ENCODE assay signal across 23 cellular contexts in genomic region chr7:1298051-1298937, GRCh38.
DNase-seq lines count a peak whose midpoint lies in the region; TF ChIP-seq lines count a peak whose summit lies in the region.
"Had no signal": no experiment of that assay in that cellular context is flagged by ENCODE, and none has a peak within 500 bp of the region (broad histone marks: within the 10 kb centered on the region; RNA-seq: fewer than 3 reads in every experiment).

No MANE protein-coding gene starts in this region.

- no peak overlapping the region for H3K27ac ChIP-seq in BLaER1
- no peak overlapping the region for H3K27ac ChIP-seq in SJCRH30
- H3K27ac ChIP-seq: PC-9, RWPE1, SJSA1 had no signal

- H3K9ac ChIP-seq in BLaER1: no peak overlapping the region

- H3K9me3 ChIP-seq in BLaER1 (no peaks in the 10 kb centered on the region), SJCRH30 (replicated peaks) (no peaks in the 10 kb centered on the region)
- H3K9me3 ChIP-seq: BE2C, SJSA1 had no signal

- H3K4me2 ChIP-seq in BLaER1: peak overlapping the region; percentile 86
- H3K4me2 ChIP-seq: PC-9 had no signal

- DNase-seq in SJCRH30: no peak
- no peak for DNase-seq in glutamatergic neuron
- peak; percentile 15 for DNase-seq in nephron progenitor cell
- DNase-seq in activated naive CD4-positive, alpha-beta T cell treated with anti-CD3 and anti-CD28 coated beads, Interleukin-2, amount 50 U/mL, for 16 hours: no peak
- DNase-seq in SKM-1 (lab: John Stamatoyannopoulos, UW; ENCODE audit: unreplicated experiment): no peak
- DNase-seq in activated naive CD4-positive, alpha-beta T cell treated with Interleukin-2 at 50 U/mL for 16 hours: no peak
- no peak for DNase-seq in osteocyte (ENCODE audit: extremely low spot score, unreplicated experiment)
- DNase-seq: BE2C, DMS79, HFFc6, KG1, MV-4-11, NCI-H1417, NCI-H187, NCI-H2107, NCI-H2227 treated with DMSO at 0.1 percent for 48 hours, NCI-H510A treated with DMSO at 0.1 percent for 48 hours, NCI-H82, PC-9 had no signal

- H3K27me3 Mint-ChIP-seq in glutamatergic neuron (ENCODE audit: unreplicated experiment) (peaks cover 6% of the 10 kb centered on the region), nephron progenitor cell (ENCODE audit: low read depth, poor library complexity) (peaks cover 4% of the 10 kb centered on the region), osteocyte (ENCODE audit: unreplicated experiment) (peaks cover 17% of the 10 kb centered on the region)

- no peak overlapping the region for H3K4me3 ChIP-seq in BLaER1
- peak overlapping the region; percentile 52 for H3K4me3 ChIP-seq in SJCRH30
- H3K4me3 ChIP-seq: PC-9, SJSA1 had no signal

- peaks cover 18% of the 10 kb centered on the region for H3K4me1 Mint-ChIP-seq in glutamatergic neuron (ENCODE audit: low read depth, unreplicated experiment)
- peaks cover 55% of the 10 kb centered on the region for H3K4me1 Mint-ChIP-seq in nephron progenitor cell
- H3K4me1 Mint-ChIP-seq in osteocyte (ENCODE audit: unreplicated experiment): no peaks in the 10 kb centered on the region

- peaks cover 4% of the 10 kb centered on the region for H3K9me3 Mint-ChIP-seq in glutamatergic neuron (ENCODE audit: unreplicated experiment)
- no peaks in the 10 kb centered on the region for H3K9me3 Mint-ChIP-seq in nephron progenitor cell
- H3K9me3 Mint-ChIP-seq in osteocyte (ENCODE audit: unreplicated experiment): no peaks in the 10 kb centered on the region
- H3K9me3 Mint-ChIP-seq: CD8-positive, alpha-beta memory T cell; HFFc6 had no signal

- no peak overlapping the region for H3K27ac Mint-ChIP-seq in glutamatergic neuron (ENCODE audit: unreplicated experiment)
- peak overlapping the region; percentile 39 for H3K27ac Mint-ChIP-seq in nephron progenitor cell
- no peak overlapping the region for H3K27ac Mint-ChIP-seq in osteocyte (ENCODE audit: unreplicated experiment)
- H3K27ac Mint-ChIP-seq: CD8-positive, alpha-beta memory T cell; HFFc6 had no signal

- TF ChIP-seq CTCF in glutamatergic neuron (IDR thresholded peaks at IDR 0.05; ENCODE audit: partially characterized antibody, unreplicated experiment) (no peak), nephron progenitor cell (IDR thresholded peaks at IDR 0.05) (no peak), osteocyte (IDR thresholded peaks at IDR 0.05) (no peak)

- H4K20me1 ChIP-seq in BLaER1: no peaks in the 10 kb centered on the region

- H3K36me3 Mint-ChIP-seq in glutamatergic neuron (ENCODE audit: unreplicated experiment) (no peaks in the 10 kb centered on the region), nephron progenitor cell (ENCODE audit: low read depth) (no peaks in the 10 kb centered on the region), osteocyte (ENCODE audit: unreplicated experiment) (no peaks in the 10 kb centered on the region)
- H3K36me3 Mint-ChIP-seq: CD8-positive, alpha-beta memory T cell had no signal

- H3K36me3 ChIP-seq in BLaER1: no peaks in the 10 kb centered on the region
- no peaks in the 10 kb centered on the region for H3K36me3 ChIP-seq in SJCRH30
- H3K36me3 ChIP-seq: BE2C, SJSA1 had no signal

- H3K27me3 ChIP-seq in BLaER1 (peaks cover 29% of the 10 kb centered on the region), SJCRH30 (no peaks in the 10 kb centered on the region)

- H3K4me1 ChIP-seq in BLaER1 (peaks cover 77% of the 10 kb centered on the region), SJCRH30 (peaks cover 10% of the 10 kb centered on the region; the same call in 1 of the 2 replicates)
- H3K4me1 ChIP-seq: BE2C, SJSA1 had no signal

- peak overlapping the region; percentile 23 for H3K4me3 Mint-ChIP-seq in glutamatergic neuron (ENCODE audit: unreplicated experiment)
- H3K4me3 Mint-ChIP-seq in nephron progenitor cell: no peak overlapping the region
- H3K4me3 Mint-ChIP-seq in osteocyte (ENCODE audit: unreplicated experiment): no peak overlapping the region
- H3K4me3 Mint-ChIP-seq: CD8-positive, alpha-beta memory T cell; HFFc6 had no signal
